In genomic region chr4:2667428-2667827, GRCh38 we compare ENCODE assay signal across 14 cellular contexts.
DNase-seq lines count a peak whose midpoint lies in the region; ATAC-seq and TF ChIP-seq lines count a peak whose summit lies in the region.
"Had no signal": no experiment of that assay in that cellular context is flagged by ENCODE, and none has a peak within 500 bp of the region (broad histone marks: within the 10 kb centered on the region; RNA-seq: fewer than 3 reads in every experiment).

No MANE protein-coding gene starts in this region.

- no peaks in the 10 kb centered on the region for H3K9me2 ChIP-seq in Karpas-422 (replicated peaks; ENCODE audit: insufficient read depth, low read length)

- no peaks in the 10 kb centered on the region for H3K9me3 ChIP-seq in CD4-positive, CD25-positive, alpha-beta regulatory T cell (ENCODE audit: control insufficient read depth in 2 of 2, low read length in 2 of 2)
- H3K9me3 ChIP-seq in Karpas-422 (ENCODE audit: low read length) = no peaks in the 10 kb centered on the region
- H3K9me3 ChIP-seq: testis had no signal

- peak in 1 of 3 donors; percentile 38 for DNase-seq in CD4-positive, CD25-positive, alpha-beta regulatory T cell
- DNase-seq in Karpas-422 = no peak
- peak; percentile 13 for DNase-seq in astrocyte of the spinal cord (ENCODE audit: low read depth, low spot score)
- no peak for DNase-seq in naive thymus-derived CD8-positive, alpha-beta T cell
- no peak for DNase-seq in NCI-H1930 (lab: John Stamatoyannopoulos, UW)
- no peak for DNase-seq in endothelial cell (ENCODE audit: low spot score)
- DNase-seq: brain microvascular endothelial cell; effector memory CD4-positive, alpha-beta T cell; NCI-H1417; NCI-H526 treated with DMSO at 0.1 percent for 48 hours; testis had no signal

- H3K4me3 ChIP-seq in CD4-positive, CD25-positive, alpha-beta regulatory T cell (ENCODE audit: low read depth, low read length) = peak overlapping the region; percentile 75
- no peak overlapping the region for H3K4me3 ChIP-seq in Karpas-422 (ENCODE audit: low read length)
- H3K4me3 ChIP-seq in astrocyte of the spinal cord (ENCODE audit: low read depth, low read length) = no peak overlapping the region
- H3K4me3 ChIP-seq: testis had no signal

- peak overlapping the region; percentile 14 to 78 (median 68) for H3K4me3 Mint-ChIP-seq in CD4-positive, CD25-positive, alpha-beta regulatory T cell
- H3K4me3 Mint-ChIP-seq in naive thymus-derived CD8-positive, alpha-beta T cell = peak overlapping the region; percentile 44 to 79 (median 68)
- H3K4me3 Mint-ChIP-seq in endothelial cell (ENCODE audit: unreplicated experiment) = no peak overlapping the region

- no peaks in the 10 kb centered on the region for H3K27me3 ChIP-seq in CD4-positive, CD25-positive, alpha-beta regulatory T cell (ENCODE audit: control insufficient read depth, insufficient read depth, low read length)
- H3K27me3 ChIP-seq in Karpas-422 (ENCODE audit: low read length) = no peaks in the 10 kb centered on the region
- H3K27me3 ChIP-seq: brain microvascular endothelial cell, testis had no signal

- H4K20me1 ChIP-seq in Karpas-422 (ENCODE audit: insufficient read depth, low read depth, low read length) = no peaks in the 10 kb centered on the region

- H3K27me3 Mint-ChIP-seq in CD4-positive, CD25-positive, alpha-beta regulatory T cell = no peaks in the 10 kb centered on the region
- no peaks in the 10 kb centered on the region for H3K27me3 Mint-ChIP-seq in naive thymus-derived CD8-positive, alpha-beta T cell
- peaks cover 3% of the 10 kb centered on the region for H3K27me3 Mint-ChIP-seq in endothelial cell (ENCODE audit: unreplicated experiment)
- H3K27me3 Mint-ChIP-seq: IgD-negative memory B cell had no signal

- H3K9ac ChIP-seq in Karpas-422 (ENCODE audit: low read length) = no peak overlapping the region

- H3K36me3 ChIP-seq in CD4-positive, CD25-positive, alpha-beta regulatory T cell (ENCODE audit: control insufficient read depth, insufficient read depth, low read length) = peaks cover 50% of the 10 kb centered on the region
- peaks cover 14% of the 10 kb centered on the region for H3K36me3 ChIP-seq in Karpas-422 (ENCODE audit: insufficient read depth, low read length)

- peaks cover 38% of the 10 kb centered on the region for H3K79me2 ChIP-seq in Karpas-422 (ENCODE audit: low read length)

- H2AFZ ChIP-seq in Karpas-422 (ENCODE audit: low read length) = no peak overlapping the region

- H3K36me3 Mint-ChIP-seq in CD4-positive, CD25-positive, alpha-beta regulatory T cell = peaks cover 38% of the 10 kb centered on the region
- peaks cover 8 to 78% (median 23%) of the 10 kb centered on the region in 3 donors for H3K36me3 Mint-ChIP-seq in naive thymus-derived CD8-positive, alpha-beta T cell
- H3K36me3 Mint-ChIP-seq in endothelial cell (ENCODE audit: low read depth, unreplicated experiment) = peaks cover 32% of the 10 kb centered on the region

- ATAC-seq in CD4-positive, CD25-positive, alpha-beta regulatory T cell (ENCODE audit: low read depth in 2 of 2) = no peak
- no peak for ATAC-seq in naive thymus-derived CD8-positive, alpha-beta T cell
- no peak for ATAC-seq in GM21526 (IDR thresholded peaks at IDR 0.05; ENCODE audit: low FRiP score, unreplicated experiment)

- H3K27ac ChIP-seq in CD4-positive, CD25-positive, alpha-beta regulatory T cell (ENCODE audit: insufficient read depth, low read length, poor library complexity, severe bottlenecking) = peak overlapping the region; percentile 53
- 0 out of 2 replicates have a peak overlapping the region, but pooled peaks have one; percentile 24 for H3K27ac ChIP-seq in Karpas-422 (ENCODE audit: low read length)
- H3K27ac ChIP-seq: brain microvascular endothelial cell, RWPE1 had no signal

- peaks cover 15 to 24% (median 20%) of the 10 kb centered on the region in 4 donors for H3K4me1 Mint-ChIP-seq in CD4-positive, CD25-positive, alpha-beta regulatory T cell
- H3K4me1 Mint-ChIP-seq in naive thymus-derived CD8-positive, alpha-beta T cell = peaks cover 14 to 51% (median 34%) of the 10 kb centered on the region in 4 donors
- peaks cover 23% of the 10 kb centered on the region for H3K4me1 Mint-ChIP-seq in endothelial cell (ENCODE audit: unreplicated experiment)

- in situ Hi-C loops in astrocyte of the spinal cord (cut with HindIII; ENCODE audit: low sequenced_read_pairs) = no loop called here

- POLR2A ChIA-PET in naive thymus-derived CD8-positive, alpha-beta T cell (lab: Charles Lee) = interaction anchor here (0.7 kb wide), 1 partner anchor 56 kb away, joined by 4 read pairs; no protein-coding TSS in a partner anchor

- TF ChIP-seq CTCF in astrocyte of the spinal cord (IDR thresholded peaks at IDR 0.05; ENCODE audit: low read depth, low read length) = no peak
- TF ChIP-seq CTCF in endothelial cell (IDR thresholded peaks at IDR 0.05; ENCODE audit: unreplicated experiment) = no peak

- peak overlapping the region; percentile 50 to 64 (median 62) for H3K27ac Mint-ChIP-seq in CD4-positive, CD25-positive, alpha-beta regulatory T cell
- peak overlapping the region in 9 of 10 donors; percentile 49 to 91 (median 74) for H3K27ac Mint-ChIP-seq in naive thymus-derived CD8-positive, alpha-beta T cell
- H3K27ac Mint-ChIP-seq in endothelial cell (ENCODE audit: unreplicated experiment) = no peak overlapping the region

- H3K9me3 Mint-ChIP-seq in CD4-positive, CD25-positive, alpha-beta regulatory T cell = no peaks in the 10 kb centered on the region
- no peaks in the 10 kb centered on the region for H3K9me3 Mint-ChIP-seq in naive thymus-derived CD8-positive, alpha-beta T cell
- no peaks in the 10 kb centered on the region for H3K9me3 Mint-ChIP-seq in endothelial cell (ENCODE audit: unreplicated experiment)

- no peak overlapping the region for H3K4me2 ChIP-seq in Karpas-422 (ENCODE audit: low read depth, low read length, poor library complexity, severe bottlenecking)

- peaks cover 14% of the 10 kb centered on the region for H3K4me1 ChIP-seq in CD4-positive, CD25-positive, alpha-beta regulatory T cell (ENCODE audit: control insufficient read depth, insufficient read depth, low read length, poor library complexity, severe bottlenecking)
- peaks cover 16% of the 10 kb centered on the region for H3K4me1 ChIP-seq in Karpas-422 (ENCODE audit: low read length)
